2 cellular contexts compared by ENCODE assay signal in the genomic region with DNA sequence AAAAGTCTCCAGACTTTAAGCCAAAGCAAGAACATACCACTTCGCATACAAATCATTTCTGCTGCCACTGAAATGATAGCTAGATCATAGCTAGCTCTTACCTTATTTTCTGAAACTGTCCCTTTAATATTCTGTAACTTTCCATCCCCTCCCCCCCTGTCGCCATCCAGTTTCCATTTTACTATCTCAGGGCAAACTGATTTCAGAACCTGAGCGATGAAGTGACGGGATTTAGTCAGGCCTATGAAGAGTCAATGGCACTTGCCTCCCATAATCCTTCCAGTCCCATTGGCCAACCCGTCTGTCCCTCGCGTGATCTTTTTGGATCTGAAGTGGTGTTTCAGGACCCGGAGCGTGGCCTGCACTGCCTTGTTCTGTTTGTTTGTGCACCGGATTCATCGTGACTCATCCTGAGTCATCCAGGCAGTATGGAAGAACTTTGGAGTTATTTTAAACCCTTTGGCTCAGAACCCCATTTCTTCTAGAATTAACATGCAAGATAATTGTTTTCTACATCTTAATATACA.
A peak's percentile ranks its signal among the peaks of the same experiment; 100 is the strongest.
TF ChIP-seq lines count a peak whose summit lies in the region.

No MANE protein-coding gene starts in this region.

TF ChIP-seq in K562, 482 proteins besides CTCF, POLR2A, EP300 and RAD21 (continued from another document and continues in another):
- TF ChIP-seq ZNF592 (IDR thresholded peaks at IDR 0.05) = peak; percentile 95
- no peak for TF ChIP-seq PHF21A (IDR thresholded peaks at IDR 0.05; ENCODE audit: borderline replicate concordance, low read depth)
- no peak for TF ChIP-seq TRIM28 (IDR thresholded peaks at IDR 0.05)
- no peak for TF ChIP-seq GTF3C2 (IDR thresholded peaks at IDR 0.05; ENCODE audit: borderline replicate concordance, extremely low read depth, insufficient read length)
- no peak for TF ChIP-seq KDM4B (IDR thresholded peaks at IDR 0.05; ENCODE audit: borderline replicate concordance in 2 of 2, low read depth in 1 of 2)
- peak; percentile 68; the same call in 1 of the 2 replicates for TF ChIP-seq ZNF766 (CRISPR knock-in tag; conservative IDR thresholded peaks at IDR 0.05)
- no peak for TF ChIP-seq TAL1 (IDR thresholded peaks at IDR 0.05)
- TF ChIP-seq JUN (IDR thresholded peaks at IDR 0.05; ENCODE audit: borderline replicate concordance, low read depth, low read length) = peak; percentile 99
- TF ChIP-seq JUN (CRISPR knock-in tag; IDR thresholded peaks at IDR 0.05; ENCODE audit: borderline replicate concordance) = no peak
- TF ChIP-seq ZNF589 (CRISPR knock-in tag; IDR thresholded peaks at IDR 0.05; ENCODE audit: low read depth) = peak; percentile 27; the same call in 1 of the 2 replicates
- TF ChIP-seq FOS (IDR thresholded peaks at IDR 0.05; ENCODE audit: extremely low read depth, insufficient read length) = peak; percentile 84
- 0 out of 2 replicates have a peak, but pooled peaks have one; percentile 7 for TF ChIP-seq TCF3 (CRISPR knock-in tag; IDR thresholded peaks at IDR 0.05)
- TF ChIP-seq ATF3 (IDR thresholded peaks at IDR 0.05) = peak; percentile 98
- TF ChIP-seq ATF3 (CRISPR knock-in tag; conservative IDR thresholded peaks at IDR 0.05) = peak; percentile 80; the same call in 1 of the 2 replicates

TF ChIP-seq in HepG2, 621 proteins besides CTCF, POLR2A, EP300 and RAD21 (continued from another document and continues in another):
- TF ChIP-seq TFDP1 (CRISPR knock-in tag; IDR thresholded peaks at IDR 0.05; ENCODE audit: borderline replicate concordance) = no peak
- TF ChIP-seq FOXM1 (CRISPR knock-in tag; IDR thresholded peaks at IDR 0.05) = no peak
- TF ChIP-seq ARID5B (CRISPR knock-in tag; IDR thresholded peaks at IDR 0.05) = peak; percentile 61
- TF ChIP-seq, protein P1, sequence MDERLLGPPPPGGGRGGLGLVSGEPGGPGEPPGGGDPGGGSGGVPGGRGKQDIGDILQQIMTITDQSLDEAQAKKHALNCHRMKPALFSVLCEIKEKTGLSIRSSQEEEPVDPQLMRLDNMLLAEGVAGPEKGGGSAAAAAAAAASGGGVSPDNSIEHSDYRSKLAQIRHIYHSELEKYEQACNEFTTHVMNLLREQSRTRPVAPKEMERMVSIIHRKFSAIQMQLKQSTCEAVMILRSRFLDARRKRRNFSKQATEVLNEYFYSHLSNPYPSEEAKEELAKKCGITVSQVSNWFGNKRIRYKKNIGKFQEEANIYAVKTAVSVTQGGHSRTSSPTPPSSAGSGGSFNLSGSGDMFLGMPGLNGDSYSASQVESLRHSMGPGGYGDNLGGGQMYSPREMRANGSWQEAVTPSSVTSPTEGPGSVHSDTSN (CRISPR knock-in tag; IDR thresholded peaks at IDR 0.05) = peak; percentile 64
- TF ChIP-seq ZNF432 (CRISPR knock-in tag; IDR thresholded peaks at IDR 0.05; ENCODE audit: borderline replicate concordance) = no peak
- no peak for TF ChIP-seq SKI (IDR thresholded peaks at IDR 0.05; ENCODE audit: partially characterized antibody)
- TF ChIP-seq NAIF1 (CRISPR knock-in tag; IDR thresholded peaks at IDR 0.05; ENCODE audit: borderline replicate concordance) = peak; percentile 42; the same call in 1 of the 2 replicates
- no peak for TF ChIP-seq ZNF878 (CRISPR knock-in tag; IDR thresholded peaks at IDR 0.05)
- TF ChIP-seq, protein P2, sequence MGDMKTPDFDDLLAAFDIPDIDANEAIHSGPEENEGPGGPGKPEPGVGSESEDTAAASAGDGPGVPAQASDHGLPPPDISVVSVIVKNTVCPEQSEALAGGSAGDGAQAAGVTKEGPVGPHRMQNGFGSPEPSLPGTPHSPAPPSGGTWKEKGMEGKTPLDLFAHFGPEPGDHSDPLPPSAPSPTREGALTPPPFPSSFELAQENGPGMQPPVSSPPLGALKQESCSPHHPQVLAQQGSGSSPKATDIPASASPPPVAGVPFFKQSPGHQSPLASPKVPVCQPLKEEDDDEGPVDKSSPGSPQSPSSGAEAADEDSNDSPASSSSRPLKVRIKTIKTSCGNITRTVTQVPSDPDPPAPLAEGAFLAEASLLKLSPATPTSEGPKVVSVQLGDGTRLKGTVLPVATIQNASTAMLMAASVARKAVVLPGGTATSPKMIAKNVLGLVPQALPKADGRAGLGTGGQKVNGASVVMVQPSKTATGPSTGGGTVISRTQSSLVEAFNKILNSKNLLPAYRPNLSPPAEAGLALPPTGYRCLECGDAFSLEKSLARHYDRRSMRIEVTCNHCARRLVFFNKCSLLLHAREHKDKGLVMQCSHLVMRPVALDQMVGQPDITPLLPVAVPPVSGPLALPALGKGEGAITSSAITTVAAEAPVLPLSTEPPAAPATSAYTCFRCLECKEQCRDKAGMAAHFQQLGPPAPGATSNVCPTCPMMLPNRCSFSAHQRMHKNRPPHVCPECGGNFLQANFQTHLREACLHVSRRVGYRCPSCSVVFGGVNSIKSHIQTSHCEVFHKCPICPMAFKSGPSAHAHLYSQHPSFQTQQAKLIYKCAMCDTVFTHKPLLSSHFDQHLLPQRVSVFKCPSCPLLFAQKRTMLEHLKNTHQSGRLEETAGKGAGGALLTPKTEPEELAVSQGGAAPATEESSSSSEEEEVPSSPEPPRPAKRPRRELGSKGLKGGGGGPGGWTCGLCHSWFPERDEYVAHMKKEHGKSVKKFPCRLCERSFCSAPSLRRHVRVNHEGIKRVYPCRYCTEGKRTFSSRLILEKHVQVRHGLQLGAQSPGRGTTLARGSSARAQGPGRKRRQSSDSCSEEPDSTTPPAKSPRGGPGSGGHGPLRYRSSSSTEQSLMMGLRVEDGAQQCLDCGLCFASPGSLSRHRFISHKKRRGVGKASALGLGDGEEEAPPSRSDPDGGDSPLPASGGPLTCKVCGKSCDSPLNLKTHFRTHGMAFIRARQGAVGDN (CRISPR knock-in tag; IDR thresholded peaks at IDR 0.05) = peak; percentile 30; the same call in 1 of the 2 replicates
- no peak for TF ChIP-seq ZNF460 (CRISPR knock-in tag; IDR thresholded peaks at IDR 0.05; ENCODE audit: borderline replicate concordance)
- no peak for TF ChIP-seq SOX6 (IDR thresholded peaks at IDR 0.05)
- 0 out of 2 replicates have a peak, but pooled peaks have one; percentile 15 for TF ChIP-seq SOX6 (CRISPR knock-in tag; IDR thresholded peaks at IDR 0.05)
- peak; percentile 31; the same call in 1 of the 2 replicates for TF ChIP-seq NFIC (IDR thresholded peaks at IDR 0.05; ENCODE audit: low read length)
- peak; percentile 31; the same call in 1 of the 2 replicates for TF ChIP-seq DPF2 (CRISPR knock-in tag; IDR thresholded peaks at IDR 0.05; ENCODE audit: borderline replicate concordance, low read depth)
- TF ChIP-seq ZNF496 (CRISPR knock-in tag; IDR thresholded peaks at IDR 0.05; ENCODE audit: insufficient replicate concordance) = no peak
- TF ChIP-seq, protein P3, sequence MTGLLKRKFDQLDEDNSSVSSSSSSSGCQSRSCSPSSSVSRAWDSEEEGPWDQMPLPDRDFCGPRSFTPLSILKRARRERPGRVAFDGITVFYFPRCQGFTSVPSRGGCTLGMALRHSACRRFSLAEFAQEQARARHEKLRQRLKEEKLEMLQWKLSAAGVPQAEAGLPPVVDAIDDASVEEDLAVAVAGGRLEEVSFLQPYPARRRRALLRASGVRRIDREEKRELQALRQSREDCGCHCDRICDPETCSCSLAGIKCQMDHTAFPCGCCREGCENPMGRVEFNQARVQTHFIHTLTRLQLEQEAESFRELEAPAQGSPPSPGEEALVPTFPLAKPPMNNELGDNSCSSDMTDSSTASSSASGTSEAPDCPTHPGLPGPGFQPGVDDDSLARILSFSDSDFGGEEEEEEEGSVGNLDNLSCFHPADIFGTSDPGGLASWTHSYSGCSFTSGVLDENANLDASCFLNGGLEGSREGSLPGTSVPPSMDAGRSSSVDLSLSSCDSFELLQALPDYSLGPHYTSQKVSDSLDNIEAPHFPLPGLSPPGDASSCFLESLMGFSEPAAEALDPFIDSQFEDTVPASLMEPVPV (CRISPR knock-in tag; IDR thresholded peaks at IDR 0.05) = no peak
- peak; percentile 21; the same call in 1 of the 3 replicates for TF ChIP-seq MXI1 (IDR thresholded peaks at IDR 0.05; ENCODE audit: borderline replicate concordance, low read depth, low read length)
- TF ChIP-seq JUN (CRISPR knock-in tag; IDR thresholded peaks at IDR 0.05) = peak; percentile 87
- no peak for TF ChIP-seq KLF12 (CRISPR knock-in tag; IDR thresholded peaks at IDR 0.05; ENCODE audit: borderline replicate concordance)
- TF ChIP-seq KDM2A (CRISPR knock-in tag; IDR thresholded peaks at IDR 0.05; ENCODE audit: borderline replicate concordance, low read depth) = peak; percentile 25; the same call in 1 of the 2 replicates
- TF ChIP-seq MED1 (CRISPR knock-in tag; IDR thresholded peaks at IDR 0.05) = 0 out of 2 replicates have a peak, but pooled peaks have one; percentile 16
- no peak for TF ChIP-seq ZNF562 (CRISPR knock-in tag; IDR thresholded peaks at IDR 0.05; ENCODE audit: borderline replicate concordance)
- TF ChIP-seq ZNF121 (CRISPR knock-in tag; IDR thresholded peaks at IDR 0.05) = peak; percentile 96
- no peak for TF ChIP-seq ZNF318 (CRISPR knock-in tag; IDR thresholded peaks at IDR 0.05)
- TF ChIP-seq ATF3 (CRISPR knock-in tag; IDR thresholded peaks at IDR 0.05) = peak; percentile 83; the same call in 1 of the 2 replicates
